ENCODE assay signal across 1 cellular context in the genomic region with DNA sequence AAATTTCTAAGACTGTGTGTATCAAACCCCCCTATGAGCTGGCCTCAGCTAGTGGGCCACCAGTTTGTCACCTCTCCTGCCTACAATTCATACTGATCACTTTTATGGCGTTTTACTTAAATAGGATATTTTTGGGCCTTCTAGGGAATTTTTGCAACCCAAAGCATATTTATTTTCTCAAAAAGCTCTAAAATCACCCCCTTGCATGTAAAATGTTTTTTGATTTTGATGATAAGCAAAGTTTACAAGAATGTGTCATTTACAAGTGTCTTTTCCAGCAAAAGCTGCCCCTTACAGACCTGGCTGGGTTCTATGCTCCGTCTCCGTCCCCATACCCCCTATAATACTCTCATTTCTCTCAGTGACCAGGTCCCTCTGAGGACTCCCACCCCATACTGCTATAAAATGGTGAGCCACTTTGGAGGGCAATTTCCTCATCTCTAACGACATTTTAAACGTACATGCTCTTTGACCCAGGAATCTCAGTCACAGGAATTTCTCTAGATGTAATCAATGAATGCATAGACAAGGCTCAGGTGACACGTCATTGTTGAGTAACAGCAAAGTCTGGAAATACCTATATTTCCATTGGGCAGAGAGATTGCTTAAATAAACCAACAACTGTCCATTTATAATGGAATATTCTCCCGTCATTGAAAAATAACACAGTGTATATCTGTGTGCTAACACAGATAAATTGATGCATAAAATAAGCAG.
TF ChIP-seq lines count a peak whose summit lies in the region.

No MANE protein-coding gene starts in this region.

TF ChIP-seq in HepG2, 621 proteins besides CTCF, POLR2A, EP300 and RAD21 (continued from another document and continues in another):
- TF ChIP-seq TP53 (CRISPR knock-in tag; conservative IDR thresholded peaks at IDR 0.05) (no peak), YY1 (IDR thresholded peaks at IDR 0.05; ENCODE audit: insufficient read depth, insufficient replicate concordance, low read depth, low read length) (no peak), HOXD1 (CRISPR knock-in tag; IDR thresholded peaks at IDR 0.05) (no peak), NFIC (IDR thresholded peaks at IDR 0.05; ENCODE audit: low read length) (0 out of 2 replicates have a peak, but pooled peaks have one; percentile 39), ATF3 (CRISPR knock-in tag; IDR thresholded peaks at IDR 0.05) (0 out of 2 replicates have a peak, but pooled peaks have one; percentile 36), KMT2B (CRISPR knock-in tag; IDR thresholded peaks at IDR 0.05) (no peak), HNRNPK (IDR thresholded peaks at IDR 0.05; ENCODE audit: low read depth, low read length, poor library complexity, severe bottlenecking) (no peak), ZHX2 (IDR thresholded peaks at IDR 0.05; ENCODE audit: low read depth) (peak; percentile 74; the same call in 1 of the 2 replicates), ZHX2 (CRISPR knock-in tag; IDR thresholded peaks at IDR 0.05; ENCODE audit: borderline replicate concordance) (no peak), HNRNPUL1 (IDR thresholded peaks at IDR 0.05; ENCODE audit: low read depth, low read length) (no peak), MED1 (CRISPR knock-in tag; IDR thresholded peaks at IDR 0.05) (no peak), FOXK2 (IDR thresholded peaks at IDR 0.05) (no peak)
- TF ChIP-seq, protein P1, sequence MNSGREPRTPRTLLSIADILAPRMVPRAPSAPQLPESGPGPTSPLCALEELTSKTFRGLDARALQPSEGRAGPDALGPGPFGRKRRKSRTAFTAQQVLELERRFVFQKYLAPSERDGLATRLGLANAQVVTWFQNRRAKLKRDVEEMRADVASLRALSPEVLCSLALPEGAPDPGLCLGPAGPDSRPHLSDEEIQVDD (CRISPR knock-in tag; IDR thresholded peaks at IDR 0.05; ENCODE audit: borderline replicate concordance) = no peak
- TF ChIP-seq, protein P2, sequence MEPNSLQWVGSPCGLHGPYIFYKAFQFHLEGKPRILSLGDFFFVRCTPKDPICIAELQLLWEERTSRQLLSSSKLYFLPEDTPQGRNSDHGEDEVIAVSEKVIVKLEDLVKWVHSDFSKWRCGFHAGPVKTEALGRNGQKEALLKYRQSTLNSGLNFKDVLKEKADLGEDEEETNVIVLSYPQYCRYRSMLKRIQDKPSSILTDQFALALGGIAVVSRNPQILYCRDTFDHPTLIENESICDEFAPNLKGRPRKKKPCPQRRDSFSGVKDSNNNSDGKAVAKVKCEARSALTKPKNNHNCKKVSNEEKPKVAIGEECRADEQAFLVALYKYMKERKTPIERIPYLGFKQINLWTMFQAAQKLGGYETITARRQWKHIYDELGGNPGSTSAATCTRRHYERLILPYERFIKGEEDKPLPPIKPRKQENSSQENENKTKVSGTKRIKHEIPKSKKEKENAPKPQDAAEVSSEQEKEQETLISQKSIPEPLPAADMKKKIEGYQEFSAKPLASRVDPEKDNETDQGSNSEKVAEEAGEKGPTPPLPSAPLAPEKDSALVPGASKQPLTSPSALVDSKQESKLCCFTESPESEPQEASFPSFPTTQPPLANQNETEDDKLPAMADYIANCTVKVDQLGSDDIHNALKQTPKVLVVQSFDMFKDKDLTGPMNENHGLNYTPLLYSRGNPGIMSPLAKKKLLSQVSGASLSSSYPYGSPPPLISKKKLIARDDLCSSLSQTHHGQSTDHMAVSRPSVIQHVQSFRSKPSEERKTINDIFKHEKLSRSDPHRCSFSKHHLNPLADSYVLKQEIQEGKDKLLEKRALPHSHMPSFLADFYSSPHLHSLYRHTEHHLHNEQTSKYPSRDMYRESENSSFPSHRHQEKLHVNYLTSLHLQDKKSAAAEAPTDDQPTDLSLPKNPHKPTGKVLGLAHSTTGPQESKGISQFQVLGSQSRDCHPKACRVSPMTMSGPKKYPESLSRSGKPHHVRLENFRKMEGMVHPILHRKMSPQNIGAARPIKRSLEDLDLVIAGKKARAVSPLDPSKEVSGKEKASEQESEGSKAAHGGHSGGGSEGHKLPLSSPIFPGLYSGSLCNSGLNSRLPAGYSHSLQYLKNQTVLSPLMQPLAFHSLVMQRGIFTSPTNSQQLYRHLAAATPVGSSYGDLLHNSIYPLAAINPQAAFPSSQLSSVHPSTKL (CRISPR knock-in tag; IDR thresholded peaks at IDR 0.05) = peak; percentile 85
- TF ChIP-seq, protein P3, sequence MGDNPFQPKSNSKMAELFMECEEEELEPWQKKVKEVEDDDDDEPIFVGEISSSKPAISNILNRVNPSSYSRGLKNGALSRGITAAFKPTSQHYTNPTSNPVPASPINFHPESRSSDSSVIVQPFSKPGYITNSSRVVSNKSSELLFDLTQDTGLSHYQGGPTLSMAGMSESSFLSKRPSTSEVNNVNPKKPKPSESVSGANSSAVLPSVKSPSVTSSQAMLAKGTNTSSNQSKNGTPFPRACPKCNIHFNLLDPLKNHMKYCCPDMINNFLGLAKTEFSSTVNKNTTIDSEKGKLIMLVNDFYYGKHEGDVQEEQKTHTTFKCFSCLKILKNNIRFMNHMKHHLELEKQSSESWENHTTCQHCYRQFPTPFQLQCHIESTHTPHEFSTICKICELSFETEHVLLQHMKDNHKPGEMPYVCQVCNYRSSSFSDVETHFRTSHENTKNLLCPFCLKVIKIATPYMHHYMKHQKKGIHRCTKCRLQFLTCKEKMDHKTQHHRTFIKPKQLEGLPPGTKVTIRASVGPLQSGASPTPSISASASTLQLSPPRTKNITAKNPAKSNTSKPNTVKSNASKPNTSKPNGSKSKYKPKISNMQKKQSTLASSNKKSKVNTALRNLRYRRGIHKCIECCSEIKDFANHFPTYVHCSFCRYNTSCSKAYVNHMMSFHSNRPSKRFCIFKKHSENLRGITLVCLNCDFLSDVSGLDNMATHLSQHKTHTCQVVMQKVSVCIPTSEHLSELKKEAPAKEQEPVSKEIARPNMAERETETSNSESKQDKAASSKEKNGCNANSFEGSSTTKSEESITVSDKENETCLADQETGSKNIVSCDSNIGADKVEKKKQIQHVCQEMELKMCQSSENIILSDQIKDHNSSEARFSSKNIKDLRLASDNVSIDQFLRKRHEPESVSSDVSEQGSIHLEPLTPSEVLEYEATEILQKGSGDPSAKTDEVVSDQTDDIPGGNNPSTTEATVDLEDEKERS (CRISPR knock-in tag; IDR thresholded peaks at IDR 0.05) = no peak
- TF ChIP-seq, protein P4, sequence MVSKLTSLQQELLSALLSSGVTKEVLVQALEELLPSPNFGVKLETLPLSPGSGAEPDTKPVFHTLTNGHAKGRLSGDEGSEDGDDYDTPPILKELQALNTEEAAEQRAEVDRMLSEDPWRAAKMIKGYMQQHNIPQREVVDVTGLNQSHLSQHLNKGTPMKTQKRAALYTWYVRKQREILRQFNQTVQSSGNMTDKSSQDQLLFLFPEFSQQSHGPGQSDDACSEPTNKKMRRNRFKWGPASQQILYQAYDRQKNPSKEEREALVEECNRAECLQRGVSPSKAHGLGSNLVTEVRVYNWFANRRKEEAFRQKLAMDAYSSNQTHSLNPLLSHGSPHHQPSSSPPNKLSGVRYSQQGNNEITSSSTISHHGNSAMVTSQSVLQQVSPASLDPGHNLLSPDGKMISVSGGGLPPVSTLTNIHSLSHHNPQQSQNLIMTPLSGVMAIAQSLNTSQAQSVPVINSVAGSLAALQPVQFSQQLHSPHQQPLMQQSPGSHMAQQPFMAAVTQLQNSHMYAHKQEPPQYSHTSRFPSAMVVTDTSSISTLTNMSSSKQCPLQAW (CRISPR knock-in tag; IDR thresholded peaks at IDR 0.05) = no peak
- TF ChIP-seq, protein P5, sequence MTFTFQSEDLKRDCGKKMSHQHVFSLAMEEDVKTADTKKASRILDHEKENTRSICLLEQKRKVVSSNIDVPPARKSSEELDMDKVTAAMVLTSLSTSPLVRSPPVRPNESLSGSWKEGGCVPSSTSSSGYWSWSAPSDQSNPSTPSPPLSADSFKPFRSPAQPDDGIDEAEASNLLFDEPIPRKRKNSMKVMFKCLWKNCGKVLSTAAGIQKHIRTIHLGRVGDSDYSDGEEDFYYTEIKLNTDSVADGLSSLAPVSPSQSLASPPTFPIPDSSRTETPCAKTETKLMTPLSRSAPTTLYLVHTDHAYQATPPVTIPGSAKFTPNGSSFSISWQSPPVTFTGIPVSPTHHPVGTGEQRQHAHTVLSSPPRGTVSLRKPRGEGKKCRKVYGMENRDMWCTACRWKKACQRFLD (CRISPR knock-in tag; IDR thresholded peaks at IDR 0.05; ENCODE audit: borderline replicate concordance) = no peak
- TF ChIP-seq, protein P6, sequence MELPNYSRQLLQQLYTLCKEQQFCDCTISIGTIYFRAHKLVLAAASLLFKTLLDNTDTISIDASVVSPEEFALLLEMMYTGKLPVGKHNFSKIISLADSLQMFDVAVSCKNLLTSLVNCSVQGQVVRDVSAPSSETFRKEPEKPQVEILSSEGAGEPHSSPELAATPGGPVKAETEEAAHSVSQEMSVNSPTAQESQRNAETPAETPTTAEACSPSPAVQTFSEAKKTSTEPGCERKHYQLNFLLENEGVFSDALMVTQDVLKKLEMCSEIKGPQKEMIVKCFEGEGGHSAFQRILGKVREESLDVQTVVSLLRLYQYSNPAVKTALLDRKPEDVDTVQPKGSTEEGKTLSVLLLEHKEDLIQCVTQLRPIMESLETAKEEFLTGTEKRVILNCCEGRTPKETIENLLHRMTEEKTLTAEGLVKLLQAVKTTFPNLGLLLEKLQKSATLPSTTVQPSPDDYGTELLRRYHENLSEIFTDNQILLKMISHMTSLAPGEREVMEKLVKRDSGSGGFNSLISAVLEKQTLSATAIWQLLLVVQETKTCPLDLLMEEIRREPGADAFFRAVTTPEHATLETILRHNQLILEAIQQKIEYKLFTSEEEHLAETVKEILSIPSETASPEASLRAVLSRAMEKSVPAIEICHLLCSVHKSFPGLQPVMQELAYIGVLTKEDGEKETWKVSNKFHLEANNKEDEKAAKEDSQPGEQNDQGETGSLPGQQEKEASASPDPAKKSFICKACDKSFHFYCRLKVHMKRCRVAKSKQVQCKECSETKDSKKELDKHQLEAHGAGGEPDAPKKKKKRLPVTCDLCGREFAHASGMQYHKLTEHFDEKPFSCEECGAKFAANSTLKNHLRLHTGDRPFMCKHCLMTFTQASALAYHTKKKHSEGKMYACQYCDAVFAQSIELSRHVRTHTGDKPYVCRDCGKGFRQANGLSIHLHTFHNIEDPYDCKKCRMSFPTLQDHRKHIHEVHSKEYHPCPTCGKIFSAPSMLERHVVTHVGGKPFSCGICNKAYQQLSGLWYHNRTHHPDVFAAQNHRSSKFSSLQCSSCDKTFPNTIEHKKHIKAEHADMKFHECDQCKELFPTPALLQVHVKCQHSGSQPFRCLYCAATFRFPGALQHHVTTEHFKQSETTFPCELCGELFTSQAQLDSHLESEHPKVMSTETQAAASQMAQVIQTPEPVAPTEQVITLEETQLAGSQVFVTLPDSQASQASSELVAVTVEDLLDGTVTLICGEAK (IDR thresholded peaks at IDR 0.05) = no peak
- TF ChIP-seq, protein P6 (CRISPR knock-in tag; IDR thresholded peaks at IDR 0.05) = no peak
